Comparison of ENCODE assay signal across 14 cellular contexts in genomic region chr7:31776616-31777015, GRCh38.
DNase-seq lines count a peak whose midpoint lies in the region; ATAC-seq and TF ChIP-seq lines count a peak whose summit lies in the region.
"Had no signal": no experiment of that assay in that cellular context is flagged by ENCODE, and none has a peak within 500 bp of the region (broad histone marks: within the 10 kb centered on the region; RNA-seq: fewer than 3 reads in every experiment).

No MANE protein-coding gene starts in this region.

- H3K4me2 ChIP-seq in PC-3 (ENCODE audit: low read length): no peak overlapping the region
- H3K4me2 ChIP-seq in mesenchymal stem cell (ENCODE audit: low read length, poor library complexity, severe bottlenecking): no peak overlapping the region

- no peak overlapping the region for H3K23ac ChIP-seq in mesenchymal stem cell (ENCODE audit: low read length in 2 of 2)

- intact Hi-C loops in PC-3 (cut with micrococcal nuclease): loop anchor here (2.0 to 5.0 kb wide), 2 partner anchors 28 to 161 kb away; no protein-coding TSS in a partner anchor
- intact Hi-C loops in ovary (cut with DNase I): no loop called here

- H3K4ac ChIP-seq in mesenchymal stem cell (ENCODE audit: low read depth in 1 of 2, low read length in 2 of 2): no peak overlapping the region

- H3K27me3 ChIP-seq in PC-3 (ENCODE audit: low read length): no peaks in the 10 kb centered on the region
- H3K27me3 ChIP-seq in mesenchymal stem cell (ENCODE audit: control insufficient read depth in 1 of 2, insufficient read depth in 1 of 2, low read length in 2 of 2): no peaks in the 10 kb centered on the region
- no peaks in the 10 kb centered on the region for H3K27me3 ChIP-seq in ovary
- H3K27me3 ChIP-seq: adrenal gland had no signal

- TF ChIP-seq POLR2A in ovary (IDR thresholded peaks at IDR 0.05): no peak

- no peaks in the 10 kb centered on the region for H3K79me2 ChIP-seq in PC-3 (ENCODE audit: low read length)

- no peaks in the 10 kb centered on the region for H3K36me3 ChIP-seq in PC-3 (ENCODE audit: low read depth, low read length)
- H3K36me3 ChIP-seq in mesenchymal stem cell (ENCODE audit: control insufficient read depth in 1 of 2, insufficient read depth in 2 of 2, low read depth in 1 of 2, low read length in 2 of 2): peaks cover 0 to 6% of the 10 kb centered on the region in 2 experiments
- H3K36me3 ChIP-seq in ovary: no peaks in the 10 kb centered on the region
- H3K36me3 ChIP-seq: adrenal gland had no signal

- H2BK120ac ChIP-seq in mesenchymal stem cell (ENCODE audit: low read depth, low read length): no peak overlapping the region

- no peak overlapping the region for H3K14ac ChIP-seq in mesenchymal stem cell (ENCODE audit: low read length in 2 of 2)

- CTCF ChIA-PET in PC-3 (lab: Charles Lee): interaction anchor here (0.8 kb wide), 1 partner anchor 428 kb away, joined by 3 read pairs; no protein-coding TSS in a partner anchor

- H3K27ac ChIP-seq in PC-3 (ENCODE audit: low read length) (no peak overlapping the region), mesenchymal stem cell (ENCODE audit: low read length, poor library complexity, severe bottlenecking) (no peak overlapping the region), ovary (no peak overlapping the region)
- H3K27ac ChIP-seq: adrenal gland had no signal

- H2BK5ac ChIP-seq in mesenchymal stem cell (ENCODE audit: low read depth, low read length, poor library complexity, severe bottlenecking): no peak overlapping the region

- no peaks in the 10 kb centered on the region for H3K9me2 ChIP-seq in PC-3 (replicated peaks; ENCODE audit: low read length)

- H2AK5ac ChIP-seq in mesenchymal stem cell (ENCODE audit: low read length, severe bottlenecking): no peak overlapping the region

- H3K4me1 ChIP-seq in PC-3 (ENCODE audit: insufficient read depth, low read length): peaks cover 16% of the 10 kb centered on the region
- no peaks in the 10 kb centered on the region for H3K4me1 ChIP-seq in mesenchymal stem cell (ENCODE audit: control insufficient read depth, insufficient read depth, low read depth, low read length)
- H3K4me1 ChIP-seq in ovary (ENCODE audit: insufficient read depth): no peaks in the 10 kb centered on the region
- H3K4me1 ChIP-seq: adrenal gland had no signal

- ATAC-seq in PC-3 (peak; percentile 98), esophagus mucosa (no peak)
- ATAC-seq: stimulated activated effector memory CD8-positive, alpha-beta T cell treated with anti-CD3 and anti-CD28 coated beads, Interleukin-12 subunit alpha, Interleukin-12 subunit beta, amount 100 ng/mL, for 72 hours; WTC11 had no signal

- no peaks in the 10 kb centered on the region for H3F3A ChIP-seq in PC-3 (ENCODE audit: low read length, unreplicated experiment)

- BruUV-seq in PC-3 (replicated peaks; lab: Mats Ljungman, UMichigan): no TSS peak

- peak; percentile 63 for DNase-seq in COLO829 (ENCODE audit: low spot score)
- DNase-seq in PC-3: peak; percentile 89
- DNase-seq in dermis microvascular lymphatic vessel endothelial cell (ENCODE audit: low read depth in 2 of 2): peak; percentile 50 to 78
- peak; percentile 78 for DNase-seq in mesenchymal stem cell
- DNase-seq in ovary: no peak
- DNase-seq in NOMO-1 (lab: John Stamatoyannopoulos, UW; ENCODE audit: unreplicated experiment in 2 of 2): no peak
- no peak for DNase-seq in NCI-H446 (lab: John Stamatoyannopoulos, UW)
- DNase-seq: adrenal gland, KBM-7, NCI-H187, SIG-M5 had no signal

- no peak overlapping the region for H4K8ac ChIP-seq in mesenchymal stem cell (ENCODE audit: low read length)

- no peak overlapping the region for H3K18ac ChIP-seq in mesenchymal stem cell (ENCODE audit: low read depth in 1 of 2, low read length in 2 of 2)

- no peak for TF ChIP-seq EP300 in ovary (IDR thresholded peaks at IDR 0.05)

- TF ChIP-seq CTCF in PC-3 (conservative IDR thresholded peaks at IDR 0.05; ENCODE audit: low read depth, low read length) (no peak), ovary (IDR thresholded peaks at IDR 0.05) (no peak)

- no peak overlapping the region for H2BK15ac ChIP-seq in mesenchymal stem cell (ENCODE audit: low read depth, poor library complexity, severe bottlenecking)

- no peaks in the 10 kb centered on the region for H3K79me1 ChIP-seq in mesenchymal stem cell (replicated peaks; ENCODE audit: low read length, poor library complexity, severe bottlenecking)

- H4K91ac ChIP-seq in mesenchymal stem cell (ENCODE audit: low read length): no peak overlapping the region

- no peak overlapping the region for H3K4me3 ChIP-seq in PC-3 (ENCODE audit: low read length)
- no peak overlapping the region for H3K4me3 ChIP-seq in mesenchymal stem cell (ENCODE audit: insufficient read depth in 1 of 2, low read depth in 1 of 2, low read length in 2 of 2)
- H3K4me3 ChIP-seq in ovary: no peak overlapping the region
- H3K4me3 ChIP-seq: adrenal gland had no signal

- POLR2A ChIA-PET in PC-3 (lab: Charles Lee; ENCODE audit: unreplicated experiment): no interaction called here

- H3K9ac ChIP-seq in PC-3 (ENCODE audit: low read length) (no peak overlapping the region), mesenchymal stem cell (ENCODE audit: low read length) (no peak overlapping the region)

- H3K9me3 ChIP-seq in PC-3 (ENCODE audit: low read length) (no peaks in the 10 kb centered on the region), mesenchymal stem cell (ENCODE audit: control insufficient read depth, low read length) (no peaks in the 10 kb centered on the region), ovary (no peaks in the 10 kb centered on the region)
- H3K9me3 ChIP-seq: adrenal gland had no signal

- H4K20me1 ChIP-seq in PC-3 (ENCODE audit: low read length): no peaks in the 10 kb centered on the region

- no peak overlapping the region for H2BK12ac ChIP-seq in mesenchymal stem cell (ENCODE audit: low read length in 2 of 2)

- 0% methylated on average over 1 of the region's 3 CpGs for WGBS in mesenchymal stem cell
- WGBS in ovary, 3 donors: 52 to 56% (median 55%) methylated on average over 3 of the region's 3 CpGs

- H2AFZ ChIP-seq in PC-3 (ENCODE audit: low read length) (no peak overlapping the region), mesenchymal stem cell (ENCODE audit: low read depth, low read length) (no peak overlapping the region)

Comparison
In these comparisons a context has a peak if more than half of its experiments do, and no peak if none do; other contexts are left out.
1. DNase-seq: peak in COLO829 (single experiment), PC-3 (single experiment), dermis microvascular lymphatic vessel endothelial cell (2 of 2) and mesenchymal stem cell (single experiment); none in ovary (0 of 5), NOMO-1 (0 of 2) and NCI-H446 (0 of 2).